Comparison of ENCODE assay signal across 8 cellular contexts in genomic region chr17:28854457-28855382, GRCh38. TPM values are rescaled to one million over a fixed set of nuclear protein-coding genes. Genes with fewer than 3 reads are reported as not detected.
DNase-seq lines count a peak whose midpoint lies in the region; ATAC-seq and TF ChIP-seq lines count a peak whose summit lies in the region.

TSS of gene ERAL1 (plus strand) at chr17:28855016. CDS start at chr17:28855035, 19 bp downstream.

- ATAC-seq in GM18909 (IDR thresholded peaks at IDR 0.05; ENCODE audit: poor library complexity, unreplicated experiment) (peak; percentile 94), HG03175 (IDR thresholded peaks at IDR 0.05; ENCODE audit: unreplicated experiment) (peak; percentile 95)

- H3K4me3 ChIP-seq in AG04450 (ENCODE audit: low read depth, low read length): peak within 1 kb of the TSS; percentile 92

- CTCF ChIA-PET in AG04450 (lab: Charles Lee): interaction anchor here (1.5 kb wide), 1 partner anchor 47 kb away, joined by 3 read pairs; no protein-coding TSS in a partner anchor

- POLR2A ChIA-PET in AG04450 (lab: Yijun Ruan, JAX): interaction anchor here (0.6 kb wide), 3 partner anchors 17 to 127 kb away, joined by 3 to 7 read pairs (median 3); no protein-coding TSS in a partner anchor

- no peaks in the 10 kb centered on the region for H3K27me3 ChIP-seq in AG04450 (ENCODE audit: control insufficient read depth, insufficient read depth, low read length)

- TF ChIP-seq CTCF in AG04450 (IDR thresholded peaks at IDR 0.05; ENCODE audit: low read depth, low read length): peak; percentile 18; the same call in 1 of the 2 replicates

- H3K9me3 ChIP-seq in AG04450 (ENCODE audit: control insufficient read depth, insufficient read depth, low read length): no peaks in the 10 kb centered on the region; the same call in 1 of the 2 replicates

- H3K27ac ChIP-seq in AG04450 (ENCODE audit: low read depth, low read length): peak within 1 kb of the TSS; percentile 52

- DNase-seq in AG04450 (ENCODE audit: low read depth, low spot score) (peak; percentile 75), NCI-H446 (lab: John Stamatoyannopoulos, UW) (peak; percentile 71 to 86), cerebellar cortex (ENCODE audit: low spot score) (peak; percentile 96), islet precursor cell (peak; percentile 97)
- DNase-seq in activated CD4-positive, CD25-positive, alpha-beta regulatory T cell treated with anti-CD3 and anti-CD28 coated beads, Interleukin-2, amount 50 U/mL, for 72 hours: peak; percentile 79
- DNase-seq in stimulated activated CD4-positive, alpha-beta T cell treated with anti-CD3 and anti-CD28 coated beads, Interleukin-12 subunit alpha, Interleukin-12 subunit beta, amount 100 ng/mL, for 48 hours (ENCODE audit: low read depth in 2 of 3, low spot score in 1 of 3): peak; percentile 75 to 80 (median 75)

RNA-seq across cellular contexts. Expression of gene ERAL1, which starts in this region (rescaled TPM):
- polyA plus RNA-seq in AG04450 (2011; rRNA removed): 45.7 and 54.4 TPM in 2 replicates
- 46.8 and 56.9 TPM in 2 replicates for polyA minus RNA-seq in AG04450 (2011; rRNA and poly(A)+ RNA removed)

Comparison
In these comparisons a context has a peak if more than half of its experiments do, and no peak if none do; other contexts are left out.
1. Peak in every context shown above with its lines: DNase-seq, ATAC-seq, H3K4me3 ChIP-seq and H3K27ac ChIP-seq.